ENCODE assay signal across 29 cellular contexts in the genomic region with DNA sequence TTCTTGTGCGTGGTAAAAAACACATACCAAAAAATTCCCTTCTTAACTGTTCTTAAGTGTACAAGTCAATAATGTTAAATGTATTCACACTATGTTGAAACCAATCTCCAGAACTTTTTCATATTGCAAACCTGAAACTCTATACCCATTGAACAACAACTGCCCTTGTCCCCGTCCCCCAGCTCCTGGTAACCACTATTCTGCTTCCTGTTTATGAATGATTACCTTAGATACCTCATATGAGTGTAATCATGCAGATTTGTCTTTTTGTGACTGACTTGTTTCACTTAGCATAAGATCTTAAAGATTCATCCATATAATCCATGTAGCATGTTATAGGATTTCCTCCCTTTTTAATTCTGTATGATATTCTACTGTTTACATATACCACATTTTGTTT. TPM values are rescaled to one million over a fixed set of nuclear protein-coding genes. Genes with fewer than 3 reads are reported as not detected.
"Had no signal": no experiment of that assay in that cellular context is flagged by ENCODE, and none has a peak within 500 bp of the region (broad histone marks: within the 10 kb centered on the region; RNA-seq: fewer than 3 reads in every experiment).

No MANE protein-coding gene starts in this region.

- FAIRE-seq: kidney, pancreas had no signal

- ATAC-seq: activated CD8-positive, alpha-beta memory T cell treated with anti-CD3 and anti-CD28 coated beads, Interleukin-2, amount 10 ng/mL, durations not matched to agents 7 days and 5 days; activated CD8-positive, alpha-beta T cell treated with anti-CD3 and anti-CD28 coated beads, Interleukin-2, amount 10 ng/mL, durations not matched to agents 7 days and 5 days; foreskin keratinocyte; heart left ventricle; left colon; naive thymus-derived CD4-positive, alpha-beta T cell; pancreas; sciatic nerve had no signal

- DNase-seq: activated B cell treated with CpG ODN at 0.5 μM for 24 hours; activated CD4-positive, alpha-beta T cell treated with anti-CD3 and anti-CD28 coated beads, Interleukin-2, amount 50 U/mL, for 1 hour; activated CD8-positive, alpha-beta memory T cell treated with anti-CD3 and anti-CD28 coated beads, Interleukin-2, amount 10 ng/mL, durations not matched to agents 7 days and 5 days; activated CD8-positive, alpha-beta T cell treated with anti-CD3 and anti-CD28 coated beads, Interleukin-2, amount 10 ng/mL, durations not matched to agents 7 days and 5 days; activated naive CD4-positive, alpha-beta T cell; activated T-cell treated with anti-CD3 and anti-CD28 coated beads, Interleukin-2, amount 50 U/mL, for 48 hours; effector CD4-positive, alpha-beta T cell; foreskin keratinocyte; heart left ventricle; hypothalamus; immature natural killer cell; kidney; left colon; mammary epithelial cell; pancreas; retina; stimulated activated CD4-positive, alpha-beta T cell treated with anti-CD3 and anti-CD28 coated beads, Interleukin-12 subunit alpha, Interleukin-12 subunit beta, amount 100 ng/mL, for 4 hours; stimulated activated CD4-positive, alpha-beta T cell treated with anti-CD3 and anti-CD28 coated beads, Interleukin-4, amount 100 ng/mL, for 1 hour; stomach; thyroid gland; upper lobe of left lung had no signal

RNA-seq across cellular contexts. Expression of a gene that starts 59.9 kb away (rescaled TPM):
- total RNA-seq: activated B cell treated with CpG ODN at 0.5 μM for 24 hours; activated CD8-positive, alpha-beta memory T cell treated with anti-CD3 and anti-CD28 coated beads, Interleukin-2, amount 10 ng/mL, durations not matched to agents 7 days and 5 days; activated CD8-positive, alpha-beta T cell treated with anti-CD3 and anti-CD28 coated beads, Interleukin-2, amount 10 ng/mL, durations not matched to agents 7 days and 5 days; activated naive CD4-positive, alpha-beta T cell treated with anti-CD3 and anti-CD28 coated beads, Interleukin-2, amount 50 U/mL, for 72 hours; breast epithelium; esophagus muscularis mucosa; foreskin keratinocyte; heart left ventricle; mammary epithelial cell; mesothelial cell of epicardium; naive thymus-derived CD4-positive, alpha-beta T cell; pancreas; prostate gland; sciatic nerve; stomach; thyroid gland; upper lobe of left lung; vagina had no signal
